Comparison of ENCODE assay signal across 21 cellular contexts in the genomic region with DNA sequence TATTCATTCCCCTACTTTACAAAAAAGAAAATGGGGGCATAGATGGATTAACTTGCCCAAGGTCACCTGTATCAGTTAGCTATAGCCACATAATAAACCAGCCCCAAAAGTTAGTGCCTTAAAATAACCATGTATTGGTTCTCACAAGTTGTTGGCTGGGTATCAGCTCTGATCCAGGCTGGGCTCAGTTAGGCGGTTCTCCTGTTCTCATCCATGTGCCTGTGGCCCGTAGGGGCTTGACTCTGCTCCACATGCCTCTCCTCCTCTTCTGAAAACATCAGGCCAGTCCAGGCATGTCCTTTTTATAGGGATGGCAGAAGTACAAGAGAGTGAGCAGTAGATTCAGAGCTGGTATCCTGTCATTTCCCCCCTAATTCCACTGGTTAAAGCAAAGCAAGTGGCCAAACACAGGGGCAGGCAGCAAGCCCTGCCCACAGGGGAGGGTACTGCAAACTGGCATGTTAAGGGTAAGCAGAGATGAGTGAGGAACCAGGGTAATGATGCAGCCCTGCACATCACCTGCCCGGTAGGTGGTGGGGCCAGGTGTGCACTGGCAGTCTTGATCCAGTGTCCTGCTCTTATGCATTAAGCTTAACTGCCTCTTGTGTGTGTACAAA. TPM values are rescaled to one million over a fixed set of nuclear protein-coding genes. Genes with fewer than 3 reads are reported as not detected.
DNase-seq lines count a peak whose midpoint lies in the region; ATAC-seq and TF ChIP-seq lines count a peak whose summit lies in the region.
"Had no signal": no experiment of that assay in that cellular context is flagged by ENCODE, and none has a peak within 500 bp of the region (broad histone marks: within the 10 kb centered on the region; RNA-seq: fewer than 3 reads in every experiment).

No MANE protein-coding gene starts in this region.

- no peaks in the 10 kb centered on the region for H3K9me2 ChIP-seq in GM23338 (ENCODE audit: insufficient read depth)
- H3K9me2 ChIP-seq in PC-3 (replicated peaks; ENCODE audit: low read length), result no peaks in the 10 kb centered on the region

- H2BK12ac ChIP-seq in neuronal stem cell (ENCODE audit: low read length), result no peak overlapping the region

- H3K4me1 Mint-ChIP-seq in GM23338, result peaks cover 13% of the 10 kb centered on the region
- no peaks in the 10 kb centered on the region for H3K4me1 Mint-ChIP-seq in chondrocyte (ENCODE audit: low read depth)
- no peaks in the 10 kb centered on the region for H3K4me1 Mint-ChIP-seq in activated CD8-positive, alpha-beta memory T cell treated with anti-CD3 and anti-CD28 coated beads, Interleukin-2, amount 10 ng/mL, durations not matched to agents 7 days and 5 days
- H3K4me1 Mint-ChIP-seq: B cell had no signal

- H2AFZ ChIP-seq in GM23338 (no peak overlapping the region), neuronal stem cell (ENCODE audit: low read length) (peak overlapping the region; percentile 13), PC-3 (ENCODE audit: low read length) (no peak overlapping the region)
- H2AFZ ChIP-seq: GM23248 had no signal

- H3K4me1 ChIP-seq in GM23338 (ENCODE audit: insufficient read depth) (peaks cover 12% of the 10 kb centered on the region; the same call in 1 of the 2 replicates), neuronal stem cell (ENCODE audit: control insufficient read depth in 2 of 2, insufficient read depth in 1 of 2, low read depth in 1 of 2, low read length in 2 of 2) (peaks cover 0 to 4% of the 10 kb centered on the region in 2 donors), PC-3 (ENCODE audit: insufficient read depth, low read length) (no peaks in the 10 kb centered on the region)

- H3K27me3 Mint-ChIP-seq in GM23338 (ENCODE audit: insufficient read depth, low read depth, poor library complexity) (peaks cover 4% of the 10 kb centered on the region), chondrocyte (ENCODE audit: low read depth) (peaks cover 6% of the 10 kb centered on the region)
- peaks cover 3% of the 10 kb centered on the region for H3K27me3 Mint-ChIP-seq in activated CD8-positive, alpha-beta memory T cell treated with anti-CD3 and anti-CD28 coated beads, Interleukin-2, amount 10 ng/mL, durations not matched to agents 7 days and 5 days

- no peaks in the 10 kb centered on the region for H3K9me3 ChIP-seq in neuronal stem cell (replicated peaks in 1 of 2; ENCODE audit: control insufficient read depth in 2 of 2, insufficient read depth in 1 of 2, low read depth in 1 of 2, low read length in 2 of 2)
- H3K9me3 ChIP-seq in PC-3 (ENCODE audit: low read length), result 0 out of 2 replicates have a peak, but pooled peaks cover 7% of the 10 kb centered on the region

- H3K36me3 ChIP-seq in GM23338 (ENCODE audit: insufficient read depth) (no peaks in the 10 kb centered on the region), neuronal stem cell (replicated peaks in 1 of 2; ENCODE audit: control insufficient read depth in 2 of 2, insufficient read depth in 2 of 2, low read length in 2 of 2) (no peaks in the 10 kb centered on the region), PC-3 (ENCODE audit: low read depth, low read length) (no peaks in the 10 kb centered on the region)
- H3K36me3 ChIP-seq: BLaER1 treated with 17β-estradiol and CSF1 and Interleukin-3, amounts not matched to agents 10 nM and 100 nM had no signal

- H3K4me2 ChIP-seq in GM23338 (no peak overlapping the region), neuronal stem cell (ENCODE audit: insufficient read depth, low read length, poor library complexity, severe bottlenecking) (no peak overlapping the region), PC-3 (ENCODE audit: low read length) (no peak overlapping the region)
- H3K4me2 ChIP-seq: BLaER1 treated with 17β-estradiol and CSF1 and Interleukin-3, amounts not matched to agents 10 nM and 100 nM had no signal

- no peak overlapping the region for H2AK5ac ChIP-seq in neuronal stem cell (ENCODE audit: low read depth, low read length)

- CTCF ChIA-PET in PC-3 (lab: Charles Lee), result no interaction called here
- CTCF ChIA-PET in activated CD8-positive, alpha-beta memory T cell treated with anti-CD3 and anti-CD28 coated beads, Interleukin-2, amount 10 ng/mL, durations not matched to agents 7 days and 5 days (lab: Charles Lee), result no interaction called here

- H3K18ac ChIP-seq in neuronal stem cell (ENCODE audit: low read length), result no peak overlapping the region

- no CpG with 5 or more reads among the region's 3 CpGs for WGBS in neuronal stem cell (ENCODE audit: extremely low coverage in 2 of 2, insufficient read length in 2 of 2, insufficient replicate concordance in 1 of 2), 2 donors

- H3K9me3 Mint-ChIP-seq in GM23338 (peaks cover 12% of the 10 kb centered on the region), chondrocyte (ENCODE audit: low read depth) (peaks cover 12% of the 10 kb centered on the region)
- H3K9me3 Mint-ChIP-seq in activated CD8-positive, alpha-beta memory T cell treated with anti-CD3 and anti-CD28 coated beads, Interleukin-2, amount 10 ng/mL, durations not matched to agents 7 days and 5 days (ENCODE audit: low read depth), result no peaks in the 10 kb centered on the region
- H3K9me3 Mint-ChIP-seq: CD8-positive, alpha-beta T cell had no signal

- DNase-seq in NCI-H748 (lab: John Stamatoyannopoulos, UW; ENCODE audit: unreplicated experiment) (peak; percentile 46), NCI-H748 treated with DMSO at 0.1 percent for 48 hours (lab: John Stamatoyannopoulos, UW) (no peak), GM23338 (ENCODE audit: low spot score) (no peak), chondrocyte (ENCODE audit: low spot score) (no peak), neuronal stem cell (ENCODE audit: low spot score) (no peak), T-helper 9 cell (no peak), PC-3 (no peak)
- no peak for DNase-seq in activated CD8-positive, alpha-beta memory T cell treated with anti-CD3 and anti-CD28 coated beads, Interleukin-2, amount 10 ng/mL, durations not matched to agents 7 days and 5 days
- DNase-seq: 8988T; CD8-positive, alpha-beta T cell; COR-L47; DMS 273 treated with DMSO at 0.1 percent for 48 hours; GM23248; HFFc6; IMR-90 had no signal

- no peak overlapping the region for H2BK15ac ChIP-seq in neuronal stem cell (ENCODE audit: low read length)

- H3K79me2 ChIP-seq in GM23338 (replicated peaks; ENCODE audit: insufficient read depth) (no peaks in the 10 kb centered on the region), PC-3 (ENCODE audit: low read length) (no peaks in the 10 kb centered on the region)

- H3K23ac ChIP-seq in neuronal stem cell (ENCODE audit: low read depth, low read length, poor library complexity), result no peak overlapping the region

- no peaks in the 10 kb centered on the region for H3K79me1 ChIP-seq in neuronal stem cell (ENCODE audit: low read depth, low read length)

- no peak overlapping the region for H3K4ac ChIP-seq in neuronal stem cell (ENCODE audit: low read length)

- intact Hi-C loops in PC-3 (cut with micrococcal nuclease), result no loop called here

- H3K4me3 Mint-ChIP-seq in GM23338 (no peak overlapping the region), chondrocyte (ENCODE audit: unreplicated experiment) (no peak overlapping the region)
- H3K4me3 Mint-ChIP-seq in activated CD8-positive, alpha-beta memory T cell treated with anti-CD3 and anti-CD28 coated beads, Interleukin-2, amount 10 ng/mL, durations not matched to agents 7 days and 5 days, result no peak overlapping the region
- H3K4me3 Mint-ChIP-seq: B cell; CD8-positive, alpha-beta T cell; HFFc6 had no signal

- no peak overlapping the region for H3K4me3 ChIP-seq in GM23338
- H3K4me3 ChIP-seq in neuronal stem cell (ENCODE audit: low read length in 2 of 2), result peak overlapping the region in 1 of 2 donors; percentile 27
- H3K4me3 ChIP-seq in PC-3 (ENCODE audit: low read length), result no peak overlapping the region
- H3K4me3 ChIP-seq: BLaER1 treated with 17β-estradiol and CSF1 and Interleukin-3, amounts not matched to agents 10 nM and 100 nM; GM23248 had no signal

- no peaks in the 10 kb centered on the region for H4K20me1 ChIP-seq in GM23338 (replicated peaks; ENCODE audit: insufficient read depth)
- no peaks in the 10 kb centered on the region for H4K20me1 ChIP-seq in PC-3 (ENCODE audit: low read length)
- H4K20me1 ChIP-seq: BLaER1 treated with 17β-estradiol and CSF1 and Interleukin-3, amounts not matched to agents 10 nM and 100 nM had no signal

- H3K14ac ChIP-seq in neuronal stem cell (ENCODE audit: low read length), result no peak overlapping the region

- no peak overlapping the region for H3K27ac Mint-ChIP-seq in GM23338
- H3K27ac Mint-ChIP-seq in chondrocyte (ENCODE audit: unreplicated experiment), result peak overlapping the region; percentile 1
- H3K27ac Mint-ChIP-seq in activated CD8-positive, alpha-beta memory T cell treated with anti-CD3 and anti-CD28 coated beads, Interleukin-2, amount 10 ng/mL, durations not matched to agents 7 days and 5 days, result no peak overlapping the region
- H3K27ac Mint-ChIP-seq: B cell; CD8-positive, alpha-beta T cell; HFFc6 had no signal

- no peak overlapping the region for H4K91ac ChIP-seq in neuronal stem cell (ENCODE audit: low read depth, low read length, poor library complexity)

- no peak overlapping the region for H3K9ac ChIP-seq in neuronal stem cell (ENCODE audit: low read depth, low read length, poor library complexity)
- no peak overlapping the region for H3K9ac ChIP-seq in PC-3 (ENCODE audit: low read length)
- H3K9ac ChIP-seq: BLaER1 treated with 17β-estradiol and CSF1 and Interleukin-3, amounts not matched to agents 10 nM and 100 nM; GM23248 had no signal

- H2BK120ac ChIP-seq in neuronal stem cell (ENCODE audit: low read depth, low read length), result no peak overlapping the region

- POLR2A ChIA-PET in PC-3 (lab: Charles Lee; ENCODE audit: unreplicated experiment), result no interaction called here

- no peak overlapping the region for H4K8ac ChIP-seq in neuronal stem cell (ENCODE audit: low read depth, low read length)

- H3K27ac ChIP-seq in GM23338 (ENCODE audit: low read depth), result no peak overlapping the region
- H3K27ac ChIP-seq in neuronal stem cell (replicated peaks; ENCODE audit: low read length), result no peak overlapping the region
- H3K27ac ChIP-seq in PC-3 (ENCODE audit: low read length), result no peak overlapping the region
- H3K27ac ChIP-seq: BLaER1 treated with 17β-estradiol and CSF1 and Interleukin-3, amounts not matched to agents 10 nM and 100 nM; GM23248; HL-60 had no signal

- H3K36me3 Mint-ChIP-seq in GM23338 (ENCODE audit: low read depth) (no peaks in the 10 kb centered on the region), chondrocyte (ENCODE audit: low read depth) (no peaks in the 10 kb centered on the region)
- no peaks in the 10 kb centered on the region for H3K36me3 Mint-ChIP-seq in activated CD8-positive, alpha-beta memory T cell treated with anti-CD3 and anti-CD28 coated beads, Interleukin-2, amount 10 ng/mL, durations not matched to agents 7 days and 5 days
- H3K36me3 Mint-ChIP-seq: CD8-positive, alpha-beta T cell had no signal

- H3F3A ChIP-seq in GM23338 (replicated peaks; ENCODE audit: low read depth), result no peaks in the 10 kb centered on the region
- no peaks in the 10 kb centered on the region for H3F3A ChIP-seq in PC-3 (ENCODE audit: low read length, unreplicated experiment)

- no TSS peak for BruUV-seq in PC-3 (replicated peaks; lab: Mats Ljungman, UMichigan)

- no peak for TF ChIP-seq CTCF in GM23338 (conservative IDR thresholded peaks at IDR 0.05; ENCODE audit: low read depth in 2 of 2)
- TF ChIP-seq CTCF in chondrocyte (IDR thresholded peaks at IDR 0.05), result no peak
- no peak for TF ChIP-seq CTCF in PC-3 (conservative IDR thresholded peaks at IDR 0.05; ENCODE audit: low read depth, low read length)

- no peak for ATAC-seq in GM23338
- ATAC-seq in PC-3, result no peak
- no peak for ATAC-seq in activated CD8-positive, alpha-beta memory T cell treated with anti-CD3 and anti-CD28 coated beads, Interleukin-2, amount 10 ng/mL, durations not matched to agents 7 days and 5 days
- ATAC-seq: CD8-positive, alpha-beta T cell; HCT116 had no signal

- no peaks in the 10 kb centered on the region for H3K27me3 ChIP-seq in GM23338 (ENCODE audit: insufficient read depth)
- peaks cover 0 to 2% (median 0%) of the 10 kb centered on the region in 3 experiments for H3K27me3 ChIP-seq in neuronal stem cell (ENCODE audit: control insufficient read depth in 3 of 3, insufficient read depth in 3 of 3, low read depth in 1 of 3, low read length in 3 of 3)
- H3K27me3 ChIP-seq in PC-3 (ENCODE audit: low read length), result no peaks in the 10 kb centered on the region
- H3K27me3 ChIP-seq: BLaER1 treated with 17β-estradiol and CSF1 and Interleukin-3, amounts not matched to agents 10 nM and 100 nM had no signal

- H2BK5ac ChIP-seq in neuronal stem cell (ENCODE audit: low read length), result no peak overlapping the region

RNA-seq across cellular contexts. Expression of gene TUNAR, which starts 47.9 kb away (rescaled TPM):
- total RNA-seq in GM23338 (2014; rRNA removed; shearing (Covaris generic)), result 54.1 and 56.2 TPM in 2 replicates
- 21.8 and 23.1 TPM in 2 replicates for polyA plus RNA-seq in GM23338 (2016; fragmentation: Nextera tagmentation; extraction: Ambion mirVana)
- not detected in 3 replicates for total RNA-seq in chondrocyte
- 13.9 TPM for polyA plus RNA-seq in neuronal stem cell (2013, experiment 1 of 2)
- polyA plus RNA-seq in neuronal stem cell (2013, experiment 2 of 2), result 13.2 TPM
- total RNA-seq in PC-3 (2014; rRNA removed), result not detected in 2 replicates
- total RNA-seq in activated CD8-positive, alpha-beta memory T cell treated with anti-CD3 and anti-CD28 coated beads, Interleukin-2, amount 10 ng/mL, durations not matched to agents 7 days and 5 days, result not detected
- total RNA-seq: A673; CD8-positive, alpha-beta T cell; GM23248; HFFc6; IMR-90 had no signal
- polyA plus RNA-seq: AG04450, GM23248, IMR-90 had no signal

Comparison
In these comparisons a context has a peak if more than half of its experiments do, and no peak if none do; other contexts are left out.
1. RNA of gene TUNAR, which starts 47.9 kb away (total RNA-seq): 54.1 to 56.2 TPM in GM23338; not detected in chondrocyte, not detected in PC-3 and not detected in activated CD8-positive, alpha-beta memory T cell treated with anti-CD3 and anti-CD28 coated beads, Interleukin-2, amount 10 ng/mL, durations not matched to agents 7 days and 5 days; every median in the first group is over 10 times any median in the second.